ENCODE assay signal across 8 cellular contexts in the genomic region with DNA sequence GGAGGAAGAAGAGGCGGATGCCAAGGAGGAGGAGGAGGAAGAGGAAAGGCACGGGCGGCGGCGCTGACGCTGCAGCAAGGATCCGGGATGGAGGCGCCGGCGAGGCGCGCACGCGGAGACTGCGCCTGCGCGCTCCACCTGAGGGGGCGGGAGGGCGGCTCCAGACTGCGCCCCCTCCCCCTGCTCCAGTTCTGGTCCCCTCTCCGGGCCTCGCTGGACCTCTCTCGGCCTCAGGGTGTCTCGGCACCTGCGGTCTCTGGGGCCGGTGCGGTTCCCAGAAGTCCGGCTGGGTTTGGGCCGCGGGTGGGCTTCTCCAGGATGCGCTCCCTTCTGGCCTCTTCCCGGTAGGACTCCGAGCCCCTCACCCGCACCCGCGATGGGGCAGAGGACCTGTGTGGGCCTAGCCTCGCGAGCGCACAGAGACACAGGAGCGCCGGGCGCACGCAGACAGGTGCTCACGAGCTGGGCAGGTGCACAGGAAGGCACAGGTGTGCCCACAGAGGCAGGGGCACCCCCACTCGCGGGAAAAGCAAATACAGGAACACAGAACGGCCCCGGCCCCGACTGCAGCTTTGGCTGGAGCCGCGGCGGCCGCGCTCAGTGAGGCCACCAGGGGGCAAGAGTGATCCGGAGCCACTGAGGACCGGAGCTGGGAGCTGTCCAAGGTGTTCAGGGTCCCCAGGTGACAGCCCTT. TPM values are rescaled to one million over a fixed set of nuclear protein-coding genes. Genes with fewer than 3 reads are reported as not detected.
A peak's percentile ranks its signal among the peaks of the same experiment; 100 is the strongest.
DNase-seq lines count a peak whose midpoint lies in the region; ATAC-seq and TF ChIP-seq lines count a peak whose summit lies in the region.

A gene with protein sequence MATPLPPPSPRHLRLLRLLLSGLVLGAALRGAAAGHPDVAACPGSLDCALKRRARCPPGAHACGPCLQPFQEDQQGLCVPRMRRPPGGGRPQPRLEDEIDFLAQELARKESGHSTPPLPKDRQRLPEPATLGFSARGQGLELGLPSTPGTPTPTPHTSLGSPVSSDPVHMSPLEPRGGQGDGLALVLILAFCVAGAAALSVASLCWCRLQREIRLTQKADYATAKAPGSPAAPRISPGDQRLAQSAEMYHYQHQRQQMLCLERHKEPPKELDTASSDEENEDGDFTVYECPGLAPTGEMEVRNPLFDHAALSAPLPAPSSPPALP (minus strand): TSS at position 84 of the 694 bp plus-strand sequence. CDS start 188 bp downstream, outside the sequence.

- TF ChIP-seq RAD21 in IMR-90 (IDR thresholded peaks at IDR 0.05; ENCODE audit: low read length): peak; percentile 74

- no peak within 1 kb of the TSS for H3K23ac ChIP-seq in IMR-90 (ENCODE audit: low read depth, low read length)

- no peak within 1 kb of the TSS for H2BK20ac ChIP-seq in IMR-90 (ENCODE audit: low read depth, low read length)

- H3K36me3 Mint-ChIP-seq in activated T-helper 2 cell treated with anti-CD3 and anti-CD28 coated beads, Interferon-gamma antibody, Interleukin-2, Interleukin-4, amounts not matched to agents 10 μg/mL and 5 μg/mL and 100 μg/mL, durations not matched to agents 14 hours and 24 hours and 36 hours (ENCODE audit: low read depth): no peaks in the 10 kb centered on the region
- peaks cover 0 to 5% (median 0%) of the 10 kb centered on the region in 3 donors for H3K36me3 Mint-ChIP-seq in naive thymus-derived CD8-positive, alpha-beta T cell
- peaks cover 0 to 2% of the 10 kb centered on the region in 2 donors for H3K36me3 Mint-ChIP-seq in stimulated activated naive B cell treated with anti-CD40 and anti-IgM and Interleukin-4, amounts not matched to agents 10 μg/mL and 1 μg/mL and 100 μg/mL, for 72 hours

- peaks cover 29% of the 10 kb centered on the region for H3K27me3 Mint-ChIP-seq in activated T-helper 2 cell treated with anti-CD3 and anti-CD28 coated beads, Interferon-gamma antibody, Interleukin-2, Interleukin-4, amounts not matched to agents 10 μg/mL and 5 μg/mL and 100 μg/mL, durations not matched to agents 14 hours and 24 hours and 36 hours (ENCODE audit: low read depth)
- peaks cover 3 to 52% (median 21%) of the 10 kb centered on the region in 5 donors for H3K27me3 Mint-ChIP-seq in naive thymus-derived CD8-positive, alpha-beta T cell
- peaks cover 59 to 73% of the 10 kb centered on the region in 2 donors for H3K27me3 Mint-ChIP-seq in stimulated activated naive B cell treated with anti-CD40 and anti-IgM and Interleukin-4, amounts not matched to agents 10 μg/mL and 1 μg/mL and 100 μg/mL, for 72 hours

- H2AFZ ChIP-seq in IMR-90 (replicated peaks; ENCODE audit: low read length, poor library complexity) (peak within 1 kb of the TSS; percentile 97), fibroblast of lung (ENCODE audit: low read length) (peak within 1 kb of the TSS; percentile 79)

- no peak for TF ChIP-seq POLR2A in IMR-90 (IDR thresholded peaks at IDR 0.05; ENCODE audit: low read depth, low read length)

- peak; percentile 89 for DNase-seq in DMS53 treated with DMSO at 0.1 percent for 48 hours (lab: John Stamatoyannopoulos, UW; ENCODE audit: unreplicated experiment)
- DNase-seq in IMR-90: peak; percentile 61
- DNase-seq in Panc1 (ENCODE audit: low read depth, low spot score): no peak
- DNase-seq in activated T-helper 2 cell treated with anti-CD3 and anti-CD28 coated beads, Interferon-gamma antibody, Interleukin-2, Interleukin-4, amounts not matched to agents 10 μg/mL and 5 μg/mL and 100 μg/mL, durations not matched to agents 14 hours and 24 hours and 36 hours (ENCODE audit: low spot score): peak; percentile 76
- peak; percentile 60 to 63 for DNase-seq in fibroblast of lung (ENCODE audit: low read depth in 2 of 2)
- DNase-seq in naive thymus-derived CD8-positive, alpha-beta T cell: peak; percentile 56 to 87 (median 75)
- peak; percentile 73 for DNase-seq in stimulated activated naive B cell treated with anti-CD40 and anti-IgM and Interleukin-4, amounts not matched to agents 10 μg/mL and 1 μg/mL and 100 μg/mL, for 72 hours

- no peak within 1 kb of the TSS for H4K5ac ChIP-seq in IMR-90 (ENCODE audit: low read depth, low read length)

- peaks cover 5 to 16% of the 10 kb centered on the region in 2 experiments; a peak in 3 of 4 replicates for H3K79me1 ChIP-seq in IMR-90 (ENCODE audit: low read depth in 1 of 2, low read length in 2 of 2)

- BruUV-seq in IMR-90 (replicated peaks; lab: Mats Ljungman, UMichigan) (no TSS peak), Panc1 (replicated peaks; lab: Mats Ljungman, UMichigan) (no TSS peak)

- H3K27ac ChIP-seq in IMR-90 (ENCODE audit: insufficient read depth, low read length) (no peak within 1 kb of the TSS; the same call in 1 of the 2 replicates), Panc1 (ENCODE audit: low read length) (0 out of 2 replicates have a peak within 1 kb of the TSS, but pooled peaks have one; percentile 44), fibroblast of lung (ENCODE audit: insufficient read depth, low read length) (no peak within 1 kb of the TSS)

- peaks cover 11% of the 10 kb centered on the region for H3K4me1 ChIP-seq in IMR-90 (ENCODE audit: control insufficient read depth, insufficient read depth, low read length)
- peaks cover 10% of the 10 kb centered on the region; the same call in 1 of the 2 replicates for H3K4me1 ChIP-seq in Panc1 (ENCODE audit: control insufficient read depth, insufficient read depth, low read length)
- H3K4me1 ChIP-seq in fibroblast of lung (ENCODE audit: control insufficient read depth, extremely low read depth, insufficient read depth, low read length): peaks cover 6% of the 10 kb centered on the region

- intact Hi-C loops in IMR-90 (cut with micrococcal nuclease) (loop anchor here (1.0 to 2.0 kb wide), 2 partner anchors 21 to 181 kb away; a partner anchor contains a TSS), Panc1 (cut with micrococcal nuclease; ENCODE audit: unreplicated experiment) (loop anchor here (1.0 kb wide), 1 partner anchor 18 kb away; no protein-coding TSS in a partner anchor)
- intact Hi-C loops in activated T-helper 2 cell treated with anti-CD3 and anti-CD28 coated beads, Interferon-gamma antibody, Interleukin-2, Interleukin-4, amounts not matched to agents 10 μg/mL and 5 μg/mL and 100 μg/mL, durations not matched to agents 14 hours and 24 hours and 36 hours (cut with micrococcal nuclease): loop anchor here (1.0 to 5.0 kb wide), 5 partner anchors 18 to 199 kb away; a partner anchor contains a TSS

- H3K27me3 ChIP-seq in IMR-90 (ENCODE audit: control insufficient read depth, insufficient read depth, low read length) (peaks cover 32% of the 10 kb centered on the region), Panc1 (ENCODE audit: control insufficient read depth, insufficient read depth, low read length) (no peaks in the 10 kb centered on the region), fibroblast of lung (ENCODE audit: control insufficient read depth, insufficient read depth, low read length) (peaks cover 6% of the 10 kb centered on the region)

- peak within 1 kb of the TSS; percentile 93 for H2AK9ac ChIP-seq in IMR-90 (replicated peaks; ENCODE audit: low read depth, low read length, poor library complexity)

- H2BK120ac ChIP-seq in IMR-90 (ENCODE audit: low read depth, low read length): no peak within 1 kb of the TSS

- no peaks in the 10 kb centered on the region for H3K9me1 ChIP-seq in IMR-90 (ENCODE audit: insufficient read depth, low read length)

- TF ChIP-seq CTCF in IMR-90 (conservative IDR thresholded peaks at IDR 0.05; ENCODE audit: low read depth, low read length) (peak; percentile 89), Panc1 (IDR thresholded peaks at IDR 0.05) (peak; percentile 90), fibroblast of lung (conservative IDR thresholded peaks at IDR 0.05 in 1 of 2, IDR thresholded peaks at IDR 0.05 in 1 of 2; ENCODE audit: low read depth in 1 of 2, low read length in 2 of 2) (peak; percentile 82 to 83)

- no peak within 1 kb of the TSS for H3K18ac ChIP-seq in IMR-90 (ENCODE audit: low read depth, low read length)

- peak within 1 kb of the TSS; percentile 69; the same call in 1 of the 2 replicates for H4K91ac ChIP-seq in IMR-90 (ENCODE audit: insufficient read depth, low read depth, low read length)

- ATAC-seq in IMR-90 (ENCODE audit: low read depth): peak; percentile 76
- peak; percentile 74 for ATAC-seq in Panc1
- ATAC-seq in naive thymus-derived CD8-positive, alpha-beta T cell: peak; percentile 82 to 89
- ATAC-seq in stimulated activated naive B cell treated with anti-CD40 and anti-IgM and Interleukin-4, amounts not matched to agents 10 μg/mL and 1 μg/mL and 100 μg/mL, for 72 hours (replicated peaks): peak; percentile 85 to 89
- ATAC-seq in HG02870 (IDR thresholded peaks at IDR 0.05; ENCODE audit: unreplicated experiment): no peak

- no peak within 1 kb of the TSS for H2BK5ac ChIP-seq in IMR-90 (ENCODE audit: low read depth, low read length, poor library complexity, severe bottlenecking)

- in situ Hi-C loops in IMR-90 (cut with MboI; ENCODE audit: low sequenced_read_pairs): no loop called here
- in situ Hi-C loops in Panc1 (cut with HindIII; ENCODE audit: low pct_unique_long_range_greater_than_20kb, low sequenced_read_pairs): no loop called here

- H3K4me3 Mint-ChIP-seq in activated T-helper 2 cell treated with anti-CD3 and anti-CD28 coated beads, Interferon-gamma antibody, Interleukin-2, Interleukin-4, amounts not matched to agents 10 μg/mL and 5 μg/mL and 100 μg/mL, durations not matched to agents 14 hours and 24 hours and 36 hours (ENCODE audit: low read depth): peak within 1 kb of the TSS; percentile 60
- peak within 1 kb of the TSS; percentile 59 to 82 (median 72) for H3K4me3 Mint-ChIP-seq in naive thymus-derived CD8-positive, alpha-beta T cell
- H3K4me3 Mint-ChIP-seq in stimulated activated naive B cell treated with anti-CD40 and anti-IgM and Interleukin-4, amounts not matched to agents 10 μg/mL and 1 μg/mL and 100 μg/mL, for 72 hours: peak within 1 kb of the TSS; percentile 48 to 73

- H3K56ac ChIP-seq in IMR-90 (ENCODE audit: extremely low read depth, insufficient read depth, low read length): no peak within 1 kb of the TSS

- no peaks in the 10 kb centered on the region for H3K9me3 ChIP-seq in IMR-90 (ENCODE audit: control insufficient read depth, insufficient read depth, low read length)
- H3K9me3 ChIP-seq in Panc1 (ENCODE audit: control insufficient read depth, insufficient read depth, low read depth, low read length): no peaks in the 10 kb centered on the region
- H3K9me3 ChIP-seq in fibroblast of lung (ENCODE audit: control insufficient read depth, insufficient read depth, low read depth, low read length): no peaks in the 10 kb centered on the region

- CTCF ChIA-PET in IMR-90 (lab: Yijun Ruan, JAX) (interaction anchor here (0.5 to 1.8 kb wide), 15 partner anchors 9 to 480 kb away, joined by 3 to 17 read pairs (median 5); a partner anchor contains a TSS), Panc1 (lab: Charles Lee) (interaction anchor here (0.6 to 1.4 kb wide), 3 partner anchors 18 to 24 kb away, joined by 4 to 11 read pairs (median 9); no protein-coding TSS in a partner anchor)

- H3K9ac ChIP-seq in IMR-90 (ENCODE audit: low read depth, low read length) (peak within 1 kb of the TSS; percentile 50), fibroblast of lung (ENCODE audit: insufficient read depth, low read length) (peak within 1 kb of the TSS; percentile 62)

- H3K36me3 ChIP-seq in IMR-90 (ENCODE audit: control insufficient read depth, insufficient read depth, low read length) (no peaks in the 10 kb centered on the region), Panc1 (ENCODE audit: control insufficient read depth, insufficient read depth, low read length) (no peaks in the 10 kb centered on the region), fibroblast of lung (ENCODE audit: control insufficient read depth, insufficient read depth, low read length) (no peaks in the 10 kb centered on the region)

- dilution Hi-C loops in IMR-90 (cut with HindIII; ENCODE audit: low sequenced_read_pairs, unreplicated experiment): no loop called here

- WGBS in IMR-90 (ENCODE audit: extremely low coverage in 2 of 2, insufficient read length in 1 of 2), 2 experiments: 1% methylated on average over 49 of the region's 56 CpGs; no CpG with 5 or more reads in 1 of the 2 experiments

- H3K79me2 ChIP-seq in fibroblast of lung (ENCODE audit: control insufficient read depth, insufficient read depth, low read length): peaks cover 18% of the 10 kb centered on the region

- H3K4ac ChIP-seq in IMR-90 (ENCODE audit: low read depth, low read length): 0 out of 2 replicates have a peak within 1 kb of the TSS, but pooled peaks have one; percentile 45

- no peak within 1 kb of the TSS; a peak in 1 of 4 replicates for H4K8ac ChIP-seq in IMR-90 (ENCODE audit: low read depth in 2 of 2, low read length in 2 of 2)

- H2AK5ac ChIP-seq in IMR-90 (ENCODE audit: low read depth, low read length): peak within 1 kb of the TSS; percentile 38; the same call in 1 of the 2 replicates

- H3K4me3 ChIP-seq in IMR-90 (ENCODE audit: insufficient read depth, low read depth, low read length): peak within 1 kb of the TSS; percentile 63
- peak within 1 kb of the TSS; percentile 54 to 62 for H3K4me3 ChIP-seq in Panc1 (ENCODE audit: low read depth in 2 of 2, low read length in 2 of 2)
- H3K4me3 ChIP-seq in fibroblast of lung (replicated peaks in 1 of 4; ENCODE audit: control extremely low read depth in 1 of 4, insufficient read depth in 1 of 4, low read depth in 3 of 4, low read length in 4 of 4): peak within 1 kb of the TSS; percentile 50 to 72 (median 67)

- H3K27ac Mint-ChIP-seq in activated T-helper 2 cell treated with anti-CD3 and anti-CD28 coated beads, Interferon-gamma antibody, Interleukin-2, Interleukin-4, amounts not matched to agents 10 μg/mL and 5 μg/mL and 100 μg/mL, durations not matched to agents 14 hours and 24 hours and 36 hours: no peak within 1 kb of the TSS
- peak within 1 kb of the TSS in 2 of 10 donors; percentile 13 to 45 for H3K27ac Mint-ChIP-seq in naive thymus-derived CD8-positive, alpha-beta T cell
- H3K27ac Mint-ChIP-seq in stimulated activated naive B cell treated with anti-CD40 and anti-IgM and Interleukin-4, amounts not matched to agents 10 μg/mL and 1 μg/mL and 100 μg/mL, for 72 hours: no peak within 1 kb of the TSS

- H3K4me2 ChIP-seq in IMR-90 (ENCODE audit: low read depth, low read length): peak within 1 kb of the TSS; percentile 96
- H3K4me2 ChIP-seq in fibroblast of lung (ENCODE audit: extremely low read depth, insufficient read depth, low read length): peak within 1 kb of the TSS; percentile 97

- POLR2A ChIA-PET in IMR-90 (lab: Charles Lee; ENCODE audit: unreplicated experiment): no interaction called here
- POLR2A ChIA-PET in Panc1 (lab: Charles Lee): interaction anchor here (0.6 kb wide), 1 partner anchor 63 kb away, joined by 3 read pairs; no protein-coding TSS in a partner anchor
- POLR2A ChIA-PET in naive thymus-derived CD8-positive, alpha-beta T cell (lab: Charles Lee): interaction anchor here (0.5 to 1.5 kb wide), 7 partner anchors 9 to 238 kb away, joined by 3 to 7 read pairs (median 4); a partner anchor contains a TSS

- peak within 1 kb of the TSS; percentile 8; the same call in 1 of the 2 replicates for H3K14ac ChIP-seq in IMR-90 (replicated peaks; ENCODE audit: low read depth, low read length)

- no peak within 1 kb of the TSS for H2BK15ac ChIP-seq in IMR-90 (ENCODE audit: low read depth, low read length)

- H3K4me1 Mint-ChIP-seq in activated T-helper 2 cell treated with anti-CD3 and anti-CD28 coated beads, Interferon-gamma antibody, Interleukin-2, Interleukin-4, amounts not matched to agents 10 μg/mL and 5 μg/mL and 100 μg/mL, durations not matched to agents 14 hours and 24 hours and 36 hours (ENCODE audit: low read depth): peaks cover 4% of the 10 kb centered on the region
- H3K4me1 Mint-ChIP-seq in naive thymus-derived CD8-positive, alpha-beta T cell: peaks cover 5 to 24% (median 20%) of the 10 kb centered on the region in 4 donors
- peaks cover 8 to 18% of the 10 kb centered on the region in 2 donors for H3K4me1 Mint-ChIP-seq in stimulated activated naive B cell treated with anti-CD40 and anti-IgM and Interleukin-4, amounts not matched to agents 10 μg/mL and 1 μg/mL and 100 μg/mL, for 72 hours

- H3K9me3 Mint-ChIP-seq in activated T-helper 2 cell treated with anti-CD3 and anti-CD28 coated beads, Interferon-gamma antibody, Interleukin-2, Interleukin-4, amounts not matched to agents 10 μg/mL and 5 μg/mL and 100 μg/mL, durations not matched to agents 14 hours and 24 hours and 36 hours: no peaks in the 10 kb centered on the region
- H3K9me3 Mint-ChIP-seq in naive thymus-derived CD8-positive, alpha-beta T cell: no peaks in the 10 kb centered on the region
- no peaks in the 10 kb centered on the region for H3K9me3 Mint-ChIP-seq in stimulated activated naive B cell treated with anti-CD40 and anti-IgM and Interleukin-4, amounts not matched to agents 10 μg/mL and 1 μg/mL and 100 μg/mL, for 72 hours

- peaks cover 28% of the 10 kb centered on the region for H4K20me1 ChIP-seq in IMR-90 (ENCODE audit: insufficient read depth, low read length)
- H4K20me1 ChIP-seq in fibroblast of lung (ENCODE audit: control insufficient read depth, extremely low read depth, insufficient read depth, low read length): no peaks in the 10 kb centered on the region

RNA-seq across cellular contexts. Expression of the gene that starts here (rescaled TPM):
- 2.7 and 2.8 TPM in 2 replicates for total RNA-seq in IMR-90 (2012; rRNA removed)
- polyA plus RNA-seq in IMR-90 (2012; rRNA removed): 58.1 and 74.0 TPM in 2 replicates
- 57.6 and 91.2 TPM in 2 replicates for polyA plus RNA-seq in IMR-90 (2012; cell fraction: cytosol; rRNA removed)
- 327 and 712 TPM in 2 replicates for polyA plus RNA-seq in IMR-90 (2012; cell fraction: nucleus; rRNA removed; ENCODE audit: low replicate concordance)
- 43.5 TPM for total RNA-seq in Panc1 (2021; ENCODE audit: unreplicated experiment)
- 73.8 TPM for polyA plus RNA-seq in Panc1 (2012; ENCODE audit: insufficient read length)
- total RNA-seq in activated T-helper 2 cell treated with anti-CD3 and anti-CD28 coated beads, Interferon-gamma antibody, Interleukin-2, Interleukin-4, amounts not matched to agents 10 μg/mL and 5 μg/mL and 100 μg/mL, durations not matched to agents 14 hours and 24 hours and 36 hours: 32.7 and 36.0 TPM in 2 replicates
- total RNA-seq in fibroblast of lung: 10.5 and 15.7 TPM in 2 replicates
- polyA plus RNA-seq in fibroblast of lung: 9.0 and 12.1 TPM in 2 replicates
- 31.5 and 54.9 TPM in 2 replicates for polyA plus RNA-seq in fibroblast of lung (2012)
- 8.6 and 9.9 TPM in 2 replicates for polyA minus RNA-seq in fibroblast of lung (ENCODE audit: low replicate concordance)
- total RNA-seq in naive thymus-derived CD8-positive, alpha-beta T cell: 1 to 10 TPM; 2.8 to 4.3 TPM
- polyA plus RNA-seq in naive thymus-derived CD8-positive, alpha-beta T cell: 1 to 10 TPM; 2.1 to 9.3 (median 4.2) TPM
